In the genomic region with DNA sequence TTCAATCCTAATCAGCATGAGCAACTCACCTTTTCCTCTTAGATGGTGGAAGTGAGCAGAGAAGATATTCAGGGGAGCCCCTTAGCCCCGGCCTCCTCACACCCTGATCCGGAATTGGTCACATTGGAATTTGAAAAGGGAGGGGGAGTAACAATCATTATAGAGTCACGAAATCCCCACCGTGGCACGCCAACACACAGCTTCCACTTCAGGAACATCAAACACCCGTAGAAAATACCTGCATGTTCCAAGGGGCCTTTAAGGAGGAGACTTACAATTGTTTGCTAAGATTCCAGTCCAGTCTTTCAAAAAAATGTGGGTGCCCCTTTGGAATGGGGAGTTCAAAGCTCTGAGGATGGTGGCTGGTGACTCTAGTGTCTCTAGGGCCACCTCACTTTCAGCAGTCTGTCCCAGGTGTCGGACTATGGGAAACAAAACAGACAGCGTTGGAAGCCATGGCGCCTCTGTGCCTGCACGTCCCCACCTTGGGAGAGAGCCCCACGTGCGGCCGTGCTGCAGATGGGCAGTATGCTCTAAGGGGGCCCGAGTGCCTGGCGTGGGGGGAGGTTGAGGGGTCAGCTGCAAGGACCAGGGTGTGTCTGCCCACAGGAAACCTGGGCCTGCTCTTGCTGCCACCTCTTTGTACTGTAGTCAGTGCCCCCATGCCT, we compare ENCODE assay signal across 17 cellular contexts. TPM values are rescaled to one million over a fixed set of nuclear protein-coding genes. Genes with fewer than 3 reads are reported as not detected.
DNase-seq lines count a peak whose midpoint lies in the region; ATAC-seq, FAIRE-seq and TF ChIP-seq lines count a peak whose summit lies in the region.
"Had no signal": no experiment of that assay in that cellular context is flagged by ENCODE, and none has a peak within 500 bp of the region (broad histone marks: within the 10 kb centered on the region; RNA-seq: fewer than 3 reads in every experiment).

No MANE protein-coding gene starts in this region.

- no peaks in the 10 kb centered on the region for H3K36me3 ChIP-seq in CD4-positive, CD25-positive, alpha-beta regulatory T cell (ENCODE audit: control insufficient read depth, insufficient read depth, low read length)
- H3K36me3 ChIP-seq in RWPE2 (ENCODE audit: low read depth) (no peaks in the 10 kb centered on the region), kidney (ENCODE audit: control insufficient read depth in 1 of 2, insufficient read depth in 2 of 2, low read length in 2 of 2) (no peaks in the 10 kb centered on the region), spleen (peaks cover 0 to 33% (median 0%) of the 10 kb centered on the region in 6 donors), MM.1S (replicated peaks; ENCODE audit: insufficient read depth, low read length) (no peaks in the 10 kb centered on the region)
- H3K36me3 ChIP-seq: pancreas had no signal

- no peak for DNase-seq in CD4-positive, CD25-positive, alpha-beta regulatory T cell
- DNase-seq in RWPE2 (ENCODE audit: low spot score), result no peak
- no peak for DNase-seq in kidney
- no peak for DNase-seq in spleen
- DNase-seq in activated CD4-positive, alpha-beta T cell treated with anti-CD3 and anti-CD28 coated beads for 36 hours, result no peak
- DNase-seq in islet precursor cell, result no peak
- no peak for DNase-seq in hippocampal formation (lab: John Stamatoyannopoulos, UW)
- DNase-seq in MM.1S, result no peak
- DNase-seq: activated B cell treated with CpG ODN at 0.5 μM for 24 hours; C1 segment of cervical spinal cord; effector CD8-positive, alpha-beta T cell; glutamatergic neuron; Karpas-422; stimulated activated CD4-positive, alpha-beta T cell treated with anti-CD3 and anti-CD28 coated beads, Interleukin-2, amount 100 ng/mL, for 24 hours had no signal

- H2AFZ ChIP-seq in MM.1S (ENCODE audit: low read length), result no peak overlapping the region

- H3K4me1 Mint-ChIP-seq in CD4-positive, CD25-positive, alpha-beta regulatory T cell, result peaks cover 0 to 37% (median 16%) of the 10 kb centered on the region in 4 donors
- H3K4me1 Mint-ChIP-seq in activated CD4-positive, alpha-beta T cell treated with anti-CD3 and anti-CD28 coated beads for 36 hours, result peaks cover 13% of the 10 kb centered on the region
- H3K4me1 Mint-ChIP-seq: activated B cell treated with CpG ODN at 0.5 μM for 24 hours had no signal

- TF ChIP-seq CTCF in RWPE2 (IDR thresholded peaks at IDR 0.05; ENCODE audit: poor library complexity, severe bottlenecking), result no peak
- no peak for TF ChIP-seq CTCF in kidney (IDR thresholded peaks at IDR 0.05; ENCODE audit: borderline replicate concordance, extremely low read depth, insufficient read depth)
- no peak for TF ChIP-seq CTCF in spleen (IDR thresholded peaks at IDR 0.05 in 8 of 11, conservative IDR thresholded peaks at IDR 0.05 in 3 of 11)
- no peak for TF ChIP-seq CTCF in MM.1S (IDR thresholded peaks at IDR 0.05; ENCODE audit: low read length)

- peak overlapping the region; percentile 48 to 81 (median 62) for H3K4me3 Mint-ChIP-seq in CD4-positive, CD25-positive, alpha-beta regulatory T cell
- no peak overlapping the region for H3K4me3 Mint-ChIP-seq in activated CD4-positive, alpha-beta T cell treated with anti-CD3 and anti-CD28 coated beads for 36 hours
- H3K4me3 Mint-ChIP-seq: activated B cell treated with CpG ODN at 0.5 μM for 24 hours had no signal

- CTCF ChIA-PET in activated CD4-positive, alpha-beta T cell treated with anti-CD3 and anti-CD28 coated beads for 36 hours (lab: Charles Lee), result interaction anchor here (2.0 kb wide), 1 partner anchor 10 kb away, joined by 5 read pairs; no protein-coding TSS in a partner anchor

- peaks cover 7% of the 10 kb centered on the region for H3K27me3 Mint-ChIP-seq in CD4-positive, CD25-positive, alpha-beta regulatory T cell
- H3K27me3 Mint-ChIP-seq in activated CD4-positive, alpha-beta T cell treated with anti-CD3 and anti-CD28 coated beads for 36 hours, result no peaks in the 10 kb centered on the region
- H3K27me3 Mint-ChIP-seq: activated B cell treated with CpG ODN at 0.5 μM for 24 hours had no signal

- POLR2A ChIA-PET in activated CD4-positive, alpha-beta T cell treated with anti-CD3 and anti-CD28 coated beads for 36 hours (lab: Charles Lee), result no interaction called here

- H3K9ac ChIP-seq in kidney (ENCODE audit: low read length in 2 of 2) (peak overlapping the region; percentile 20 to 59), MM.1S (ENCODE audit: low read length) (no peak overlapping the region)

- H3K4me3 ChIP-seq in CD4-positive, CD25-positive, alpha-beta regulatory T cell (ENCODE audit: low read depth, low read length), result peak overlapping the region; percentile 48
- H3K4me3 ChIP-seq in RWPE2 (ENCODE audit: severe bottlenecking), result no peak overlapping the region
- H3K4me3 ChIP-seq in kidney (ENCODE audit: low read length in 2 of 2), result peak overlapping the region; percentile 50 to 53
- H3K4me3 ChIP-seq in spleen, result peak overlapping the region; percentile 17 to 67 (median 32)
- H3K4me3 ChIP-seq in MM.1S (ENCODE audit: low read length), result no peak overlapping the region

- peaks cover 11% of the 10 kb centered on the region for H3K4me1 ChIP-seq in CD4-positive, CD25-positive, alpha-beta regulatory T cell (ENCODE audit: control insufficient read depth, insufficient read depth, low read length, poor library complexity, severe bottlenecking)
- H3K4me1 ChIP-seq in RWPE2 (ENCODE audit: insufficient read depth, poor library complexity, severe bottlenecking) (peaks cover 12% of the 10 kb centered on the region), kidney (ENCODE audit: control insufficient read depth in 1 of 2, insufficient read depth in 1 of 2, low read depth in 1 of 2, low read length in 2 of 2) (peaks cover 0 to 8% of the 10 kb centered on the region in 2 donors), spleen (peaks cover 5 to 87% (median 65%) of the 10 kb centered on the region in 6 donors), MM.1S (ENCODE audit: low read length) (no peaks in the 10 kb centered on the region)
- H3K4me1 ChIP-seq: pancreas had no signal

- no peak for TF ChIP-seq POLR2A in spleen (IDR thresholded peaks at IDR 0.05)

- H3K27me3 ChIP-seq in CD4-positive, CD25-positive, alpha-beta regulatory T cell (ENCODE audit: control insufficient read depth, insufficient read depth, low read length), result no peaks in the 10 kb centered on the region
- H3K27me3 ChIP-seq in RWPE2 (ENCODE audit: insufficient read depth, poor library complexity, severe bottlenecking) (no peaks in the 10 kb centered on the region), spleen (replicated peaks in 1 of 7) (no peaks in the 10 kb centered on the region), MM.1S (replicated peaks; ENCODE audit: insufficient read depth, low read length) (no peaks in the 10 kb centered on the region)
- H3K27me3 ChIP-seq: pancreas had no signal

- H3K36me3 Mint-ChIP-seq in CD4-positive, CD25-positive, alpha-beta regulatory T cell, result no peaks in the 10 kb centered on the region
- H3K36me3 Mint-ChIP-seq in activated CD4-positive, alpha-beta T cell treated with anti-CD3 and anti-CD28 coated beads for 36 hours (ENCODE audit: low read depth), result no peaks in the 10 kb centered on the region

- 75 to 93% (median 77%) methylated on average over 15 of the region's 15 CpGs for WGBS in spleen, 5 donors

- intact Hi-C loops in kidney (cut with DNase I) (no loop called here), spleen (cut with DNase I; ENCODE audit: low total_unique reads) (no loop called here)
- intact Hi-C loops in activated CD4-positive, alpha-beta T cell treated with anti-CD3 and anti-CD28 coated beads for 36 hours (cut with DNase I, micrococcal nuclease), result loop anchor here in 1 of 2 experiments (5.0 kb wide), 1 partner anchor 34 kb away; no protein-coding TSS in a partner anchor

- ATAC-seq in CD4-positive, CD25-positive, alpha-beta regulatory T cell (ENCODE audit: low read depth in 2 of 2), result no peak
- peak; percentile 35; the same call in 2 of the 3 replicates for ATAC-seq in RWPE2 (ENCODE audit: low read depth)
- ATAC-seq in activated CD4-positive, alpha-beta T cell treated with anti-CD3 and anti-CD28 coated beads for 36 hours, result no peak

- H3K27ac Mint-ChIP-seq in CD4-positive, CD25-positive, alpha-beta regulatory T cell, result peak overlapping the region in 1 of 3 donors; percentile 47
- no peak overlapping the region for H3K27ac Mint-ChIP-seq in activated CD4-positive, alpha-beta T cell treated with anti-CD3 and anti-CD28 coated beads for 36 hours
- H3K27ac Mint-ChIP-seq: activated B cell treated with CpG ODN at 0.5 μM for 24 hours had no signal

- FAIRE-seq in kidney (lab: Jason Lieb, UNC), result no peak
- FAIRE-seq: H54, pancreas had no signal

- no peaks in the 10 kb centered on the region for H4K20me1 ChIP-seq in MM.1S (ENCODE audit: insufficient read depth, low read length)

- H3K9me3 Mint-ChIP-seq in CD4-positive, CD25-positive, alpha-beta regulatory T cell, result no peaks in the 10 kb centered on the region
- H3K9me3 Mint-ChIP-seq in activated CD4-positive, alpha-beta T cell treated with anti-CD3 and anti-CD28 coated beads for 36 hours (ENCODE audit: low read depth), result no peaks in the 10 kb centered on the region
- H3K9me3 Mint-ChIP-seq: activated B cell treated with CpG ODN at 0.5 μM for 24 hours had no signal

- H3K27ac ChIP-seq in CD4-positive, CD25-positive, alpha-beta regulatory T cell (ENCODE audit: insufficient read depth, low read length, poor library complexity, severe bottlenecking), result no peak overlapping the region
- peak overlapping the region; percentile 12 for H3K27ac ChIP-seq in RWPE2 (ENCODE audit: poor library complexity, severe bottlenecking)
- peak overlapping the region; percentile 65 to 69 for H3K27ac ChIP-seq in kidney (ENCODE audit: low read depth in 2 of 2, low read length in 2 of 2)
- peak overlapping the region; percentile 16 to 96 (median 84) for H3K27ac ChIP-seq in spleen
- no peak overlapping the region for H3K27ac ChIP-seq in MM.1S (ENCODE audit: low read length)

- H3K79me2 ChIP-seq in MM.1S (ENCODE audit: low read length), result no peaks in the 10 kb centered on the region

- no peaks in the 10 kb centered on the region for H3F3A ChIP-seq in MM.1S (ENCODE audit: insufficient read depth, low read length)

- H3K9me3 ChIP-seq in CD4-positive, CD25-positive, alpha-beta regulatory T cell (ENCODE audit: control insufficient read depth in 2 of 2, low read length in 2 of 2), result no peaks in the 10 kb centered on the region
- no peaks in the 10 kb centered on the region for H3K9me3 ChIP-seq in RWPE2 (ENCODE audit: severe bottlenecking)
- no peaks in the 10 kb centered on the region for H3K9me3 ChIP-seq in kidney (ENCODE audit: control insufficient read depth in 1 of 2, low read length in 2 of 2)
- no peaks in the 10 kb centered on the region for H3K9me3 ChIP-seq in spleen
- no peaks in the 10 kb centered on the region for H3K9me3 ChIP-seq in MM.1S (replicated peaks; ENCODE audit: insufficient read depth, low read length)
- H3K9me3 ChIP-seq: pancreas had no signal

- no peak overlapping the region for H3K4me2 ChIP-seq in MM.1S (ENCODE audit: low read depth, low read length)

- no peaks in the 10 kb centered on the region for H3K9me2 ChIP-seq in MM.1S (replicated peaks; ENCODE audit: insufficient read depth, low read length)

RNA-seq across cellular contexts. Expression of a gene that starts 2.4 kb away (rescaled TPM):
- total RNA-seq in CD4-positive, CD25-positive, alpha-beta regulatory T cell, result 3.3 TPM
- polyA plus RNA-seq in CD4-positive, CD25-positive, alpha-beta regulatory T cell, result under 1 TPM; 0.12 to 0.33 (median 0.26) TPM
- total RNA-seq in kidney, result 104 TPM
- 9.9 TPM for polyA plus RNA-seq in kidney (ENCODE audit: insufficient read depth, low read depth, low replicate concordance)
- 100 to 1,000 TPM in 1 of 7 donors, 10 to 100 TPM in 6; 50.4 to 103 (median 75.4) TPM for total RNA-seq in spleen
- polyA plus RNA-seq in spleen, result 1 to 10 TPM; 4.1 to 6.0 (median 5.9) TPM
- total RNA-seq in activated CD4-positive, alpha-beta T cell treated with anti-CD3 and anti-CD28 coated beads for 36 hours, result under 1 TPM; 0.82 to 0.84 TPM
- total RNA-seq: activated B cell treated with CpG ODN at 0.5 μM for 24 hours had no signal

RNA-seq across cellular contexts. Expression of a gene that starts 34.2 kb away (rescaled TPM):
- not detected for total RNA-seq in CD4-positive, CD25-positive, alpha-beta regulatory T cell
- not detected for polyA plus RNA-seq in CD4-positive, CD25-positive, alpha-beta regulatory T cell
- total RNA-seq in kidney (48.1 TPM), spleen (100 to 1,000 TPM in 2 of 7 donors, 10 to 100 TPM in 5; 47.6 to 255 (median 78.0) TPM)
- polyA plus RNA-seq in kidney (ENCODE audit: insufficient read depth, low read depth, low replicate concordance) (9.7 TPM), spleen (10 to 100 TPM in 1 of 3 donors, 1 to 10 TPM in 2; 7.2 to 11.6 (median 8.7) TPM)
- total RNA-seq in activated CD4-positive, alpha-beta T cell treated with anti-CD3 and anti-CD28 coated beads for 36 hours, result not detected
- total RNA-seq: activated B cell treated with CpG ODN at 0.5 μM for 24 hours had no signal

RNA-seq across cellular contexts. Expression of a gene that starts 48.6 kb away (rescaled TPM):
- total RNA-seq in CD4-positive, CD25-positive, alpha-beta regulatory T cell, result not detected
- not detected for polyA plus RNA-seq in CD4-positive, CD25-positive, alpha-beta regulatory T cell
- not detected for total RNA-seq in kidney
- polyA plus RNA-seq in kidney (ENCODE audit: insufficient read depth, low read depth, low replicate concordance), result not detected
- total RNA-seq in spleen, result not detected
- not detected for polyA plus RNA-seq in spleen
- total RNA-seq in activated CD4-positive, alpha-beta T cell treated with anti-CD3 and anti-CD28 coated beads for 36 hours, result not detected
- total RNA-seq: activated B cell treated with CpG ODN at 0.5 μM for 24 hours, left lobe of liver, pancreas had no signal

Comparison
In these comparisons a context has a peak if more than half of its experiments do, and no peak if none do; other contexts are left out.
1. H3K27ac ChIP-seq: peak in RWPE2 (single experiment), kidney (2 of 2) and spleen (8 of 8); none in CD4-positive, CD25-positive, alpha-beta regulatory T cell (single experiment) and MM.1S (single experiment).
2. H3K4me3 ChIP-seq: peak in CD4-positive, CD25-positive, alpha-beta regulatory T cell (single experiment), kidney (2 of 2) and spleen (8 of 8); none in RWPE2 (single experiment) and MM.1S (single experiment).
3. RNA of a gene that starts 2.4 kb away (total RNA-seq): 104 TPM in kidney (single experiment) and 50.4 to 103 TPM in spleen; 3.3 TPM in CD4-positive, CD25-positive, alpha-beta regulatory T cell (single experiment) and 0.82 to 0.84 TPM in activated CD4-positive, alpha-beta T cell treated with anti-CD3 and anti-CD28 coated beads for 36 hours; every median in the first group is over 10 times any median in the second.
4. RNA of a gene that starts 34.2 kb away (total RNA-seq): 47.6 to 255 TPM in spleen and 48.1 TPM in kidney (single experiment); not detected in CD4-positive, CD25-positive, alpha-beta regulatory T cell (single experiment) and not detected in activated CD4-positive, alpha-beta T cell treated with anti-CD3 and anti-CD28 coated beads for 36 hours; every median in the first group is over 10 times any median in the second.